Comparison of ENCODE assay signal across 9 cellular contexts in the genomic region with DNA sequence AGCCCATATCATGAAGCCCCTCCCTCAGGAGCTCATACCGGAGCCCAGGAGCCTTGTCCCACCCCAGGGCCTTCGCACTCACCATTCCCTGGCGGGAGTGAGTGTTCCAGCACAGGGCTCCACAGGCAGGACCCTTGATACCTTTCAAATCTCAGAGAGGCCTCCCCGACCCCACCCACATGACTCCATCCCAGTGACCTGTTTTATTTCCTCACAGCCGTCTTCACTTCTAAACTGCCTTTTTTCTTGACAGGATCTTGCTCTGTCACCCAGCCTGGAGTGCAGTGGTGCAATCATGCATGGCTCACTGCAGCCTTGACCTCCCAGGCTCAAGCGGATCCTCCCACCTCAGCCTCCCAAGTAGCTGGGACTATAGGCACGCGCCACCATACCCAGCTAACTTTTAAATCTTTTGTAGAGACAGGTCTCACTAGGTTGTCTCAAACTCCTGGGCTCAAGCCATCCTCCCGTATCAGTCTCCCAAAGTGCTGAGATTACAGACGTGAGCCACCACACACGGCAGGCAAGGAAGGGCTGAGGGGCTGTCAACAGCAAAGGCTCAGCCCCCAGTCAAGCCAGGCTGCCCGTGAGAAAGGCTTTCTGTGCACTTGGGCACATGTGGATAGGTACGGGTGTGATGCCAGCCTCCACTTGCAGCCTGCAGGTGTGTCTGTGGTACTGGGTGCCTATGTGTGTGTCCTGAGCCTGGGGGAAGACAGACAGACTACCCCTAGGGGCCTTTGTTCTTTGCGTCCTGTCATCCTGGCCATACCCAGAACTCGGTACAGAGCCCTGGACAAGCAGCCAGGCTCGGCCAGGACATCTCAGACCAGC. TPM values are rescaled to one million over a fixed set of nuclear protein-coding genes. Genes with fewer than 3 reads are reported as not detected.
A peak's percentile ranks its signal among the peaks of the same experiment; 100 is the strongest.
DNase-seq lines count a peak whose midpoint lies in the region; ATAC-seq, FAIRE-seq and TF ChIP-seq lines count a peak whose summit lies in the region.
"Had no signal": no experiment of that assay in that cellular context is flagged by ENCODE, and none has a peak within 500 bp of the region (broad histone marks: within the 10 kb centered on the region; RNA-seq: fewer than 3 reads in every experiment).

No MANE protein-coding gene starts in this region.

- peaks cover 11% of the 10 kb centered on the region; the same call in 1 of the 2 replicates for H3K27me3 Mint-ChIP-seq in H9 (ENCODE audit: low read depth)
- no peaks in the 10 kb centered on the region for H3K27me3 Mint-ChIP-seq in activated naive CD8-positive, alpha-beta T cell treated with anti-CD3 and anti-CD28 coated beads, Interleukin-2, amount 50 U/mL, for 24 hours

- peak overlapping the region; percentile 25 for H3K4me2 ChIP-seq in BLaER1
- H3K4me2 ChIP-seq in H9 (ENCODE audit: insufficient read depth, insufficient read length, low read length), result no peak overlapping the region
- peak overlapping the region; percentile 84 for H3K4me2 ChIP-seq in keratinocyte (ENCODE audit: control insufficient read depth, extremely low read depth, insufficient read depth, low read depth, low read length)

- dilution Hi-C loops in keratinocyte (cut with MboI; ENCODE audit: extremely low pct_ligation_motif_present, low sequenced_read_pairs), result no loop called here

- H3K9me3 Mint-ChIP-seq in H9, result no peaks in the 10 kb centered on the region
- no peaks in the 10 kb centered on the region for H3K9me3 Mint-ChIP-seq in activated naive CD8-positive, alpha-beta T cell treated with anti-CD3 and anti-CD28 coated beads, Interleukin-2, amount 50 U/mL, for 24 hours

- DNase-seq in H9 (no peak), keratinocyte (ENCODE audit: low read depth, low spot score) (no peak), HEK293T (ENCODE audit: extremely low spot score) (no peak), tibial nerve (ENCODE audit: low spot score in 2 of 2) (no peak), colonic mucosa (no peak)
- DNase-seq in activated naive CD8-positive, alpha-beta T cell treated with anti-CD3 and anti-CD28 coated beads, Interleukin-2, amount 50 U/mL, for 24 hours, result no peak

- no peaks in the 10 kb centered on the region for H3K79me1 ChIP-seq in H9 (ENCODE audit: insufficient read depth, low read depth, low read length, poor library complexity, severe bottlenecking)

- no peak overlapping the region for H3K27ac ChIP-seq in BLaER1
- H3K27ac ChIP-seq in H9 (ENCODE audit: insufficient read length, low read depth, low read length), result no peak overlapping the region
- H3K27ac ChIP-seq in keratinocyte (ENCODE audit: control insufficient read depth, insufficient read depth, low read length), result peak overlapping the region; percentile 86
- H3K27ac ChIP-seq in tibial nerve, result peak overlapping the region in 2 of 4 donors; percentile 83 to 92
- H3K27ac ChIP-seq in colonic mucosa, result no peak overlapping the region

- H3K23ac ChIP-seq in H9 (ENCODE audit: insufficient read length, low read depth, low read length), result no peak overlapping the region

- TF ChIP-seq EP300 in tibial nerve (IDR thresholded peaks at IDR 0.05), result no peak

- no peak overlapping the region for H3T11ph ChIP-seq in H9 (ENCODE audit: low read length)

- POLR2A ChIA-PET in HEK293T (lab: Yijun Ruan, JAX), result interaction anchor here (1.0 to 2.4 kb wide), 6 partner anchors 8 to 213 kb away, joined by 4 to 35 read pairs (median 12); a partner anchor contains a TSS

- H3K36me3 ChIP-seq in BLaER1, result peaks cover 90% of the 10 kb centered on the region
- H3K36me3 ChIP-seq in keratinocyte (ENCODE audit: control insufficient read depth in 2 of 2, extremely low read depth in 1 of 2, insufficient read depth in 2 of 2, low read length in 2 of 2), result peaks cover 33 to 44% of the 10 kb centered on the region in 2 experiments
- peaks cover 3 to 42% (median 30%) of the 10 kb centered on the region in 3 donors for H3K36me3 ChIP-seq in tibial nerve
- peaks cover 34% of the 10 kb centered on the region for H3K36me3 ChIP-seq in colonic mucosa

- no peak for TF ChIP-seq CTCF in H9 (conservative IDR thresholded peaks at IDR 0.05)
- no peak for TF ChIP-seq CTCF in keratinocyte (optimal IDR thresholded peaks at IDR 0.05 in 1 of 3, IDR thresholded peaks at IDR 0.05 in 1 of 3, conservative IDR thresholded peaks at IDR 0.05 in 1 of 3; ENCODE audit: extremely low read depth in 1 of 3, insufficient read depth in 2 of 3, low read length in 3 of 3)
- TF ChIP-seq CTCF in tibial nerve (IDR thresholded peaks at IDR 0.05), result no peak
- TF ChIP-seq CTCF in colonic mucosa (IDR thresholded peaks at IDR 0.05), result no peak

- no peak overlapping the region for H3K9ac ChIP-seq in BLaER1
- no peak overlapping the region for H3K9ac ChIP-seq in H9 (ENCODE audit: extremely low read depth, insufficient read length, low read length)
- H3K9ac ChIP-seq in keratinocyte (ENCODE audit: control insufficient read depth, extremely low read depth, insufficient read depth, low read length), result peak overlapping the region; percentile 48
- no peak overlapping the region for H3K9ac ChIP-seq in colonic mucosa (ENCODE audit: low read depth in 2 of 2, low read length in 2 of 2)

- H3K23me2 ChIP-seq in H9 (ENCODE audit: insufficient read length, low read depth, low read length, poor library complexity, severe bottlenecking), result no peaks in the 10 kb centered on the region

- H3K36me3 Mint-ChIP-seq in H9 (ENCODE audit: insufficient read depth in 1 of 3, low read depth in 3 of 3), result peaks cover 51 to 88% (median 63%) of the 10 kb centered on the region in 3 experiments
- H3K36me3 Mint-ChIP-seq in activated naive CD8-positive, alpha-beta T cell treated with anti-CD3 and anti-CD28 coated beads, Interleukin-2, amount 50 U/mL, for 24 hours (ENCODE audit: low read depth), result peaks cover 36% of the 10 kb centered on the region

- H3K4me1 Mint-ChIP-seq in H9, result peaks cover 32 to 39% of the 10 kb centered on the region in 2 experiments
- peaks cover 26% of the 10 kb centered on the region for H3K4me1 Mint-ChIP-seq in activated naive CD8-positive, alpha-beta T cell treated with anti-CD3 and anti-CD28 coated beads, Interleukin-2, amount 50 U/mL, for 24 hours

- TF ChIP-seq POLR2A in tibial nerve (IDR thresholded peaks at IDR 0.05), result no peak

- no peak overlapping the region for H2BK5ac ChIP-seq in H9 (ENCODE audit: insufficient read length, low read length)

- intact Hi-C loops in colonic mucosa (cut with DNase I), result loop anchor here (2.0 to 10.0 kb wide), 3 partner anchors 65 to 215 kb away; a partner anchor contains a TSS

- peak; percentile 5 for ATAC-seq in activated naive CD8-positive, alpha-beta T cell treated with anti-CD3 and anti-CD28 coated beads, Interleukin-2, amount 50 U/mL, for 24 hours
- no peak for ATAC-seq in GM21423 (IDR thresholded peaks at IDR 0.05; ENCODE audit: unreplicated experiment)

- H4K20me1 ChIP-seq in BLaER1 (peaks cover 73% of the 10 kb centered on the region), H9 (ENCODE audit: control insufficient read depth, insufficient read depth, insufficient read length) (peaks cover 7% of the 10 kb centered on the region), keratinocyte (ENCODE audit: control insufficient read depth, extremely low read depth, insufficient read depth, low read length) (peaks cover 37% of the 10 kb centered on the region)

- no peak overlapping the region for H2BK20ac ChIP-seq in H9 (ENCODE audit: low read depth, low read length, poor library complexity, severe bottlenecking)

- no peak overlapping the region for H4K91ac ChIP-seq in H9 (ENCODE audit: insufficient read length, low read depth, low read length)

- H2BK15ac ChIP-seq in H9 (ENCODE audit: low read depth, low read length), result no peak overlapping the region

- no peak overlapping the region for H3K4ac ChIP-seq in H9 (ENCODE audit: low read depth, low read length)

- H3K27me3 ChIP-seq in BLaER1 (no peaks in the 10 kb centered on the region), H9 (ENCODE audit: insufficient read depth, low read length) (no peaks in the 10 kb centered on the region), keratinocyte (ENCODE audit: control insufficient read depth, extremely low read depth, insufficient read depth, low read length) (no peaks in the 10 kb centered on the region), tibial nerve (no peaks in the 10 kb centered on the region), colonic mucosa (no peaks in the 10 kb centered on the region)
- H3K27me3 ChIP-seq: heart right ventricle had no signal

- no peak overlapping the region for H4K5ac ChIP-seq in H9 (ENCODE audit: insufficient read length, low read depth, low read length)

- no CpG with 5 or more reads among the region's 16 CpGs for WGBS in H9 (ENCODE audit: extremely low coverage, insufficient read length, low lambda C conversion rate)
- 85 to 86% methylated on average over 13 to 15 of the region's 16 CpGs for WGBS in tibial nerve, 2 donors

- CTCF ChIA-PET in HEK293T (lab: Yijun Ruan, JAX), result interaction anchor here (0.8 to 1.6 kb wide), 9 partner anchors 16 to 225 kb away, joined by 3 to 17 read pairs (median 4); no protein-coding TSS in a partner anchor

- H3K4me3 Mint-ChIP-seq in H9, result peak overlapping the region in 1 of 2 experiments; percentile 69; a peak in 1 of 5 replicates
- peak overlapping the region; percentile 25 for H3K4me3 Mint-ChIP-seq in activated naive CD8-positive, alpha-beta T cell treated with anti-CD3 and anti-CD28 coated beads, Interleukin-2, amount 50 U/mL, for 24 hours

- no peak overlapping the region for H3K18ac ChIP-seq in H9 (ENCODE audit: insufficient read length, low read depth, low read length)

- no peak overlapping the region for H2BK120ac ChIP-seq in H9 (ENCODE audit: low read depth, low read length, poor library complexity, severe bottlenecking)

- H2AK5ac ChIP-seq in H9 (ENCODE audit: insufficient read length, low read length), result no peak overlapping the region

- peaks cover 2% of the 10 kb centered on the region for H3K9me1 ChIP-seq in keratinocyte (ENCODE audit: control insufficient read depth, extremely low read depth, insufficient read depth, low read length)

- no peak overlapping the region for H3K56ac ChIP-seq in H9 (ENCODE audit: insufficient read length, low read depth, low read length)

- FAIRE-seq in keratinocyte (lab: Jason Lieb, UNC), result peak; percentile 75

- H2AFZ ChIP-seq in H9 (ENCODE audit: low read length) (no peak overlapping the region), keratinocyte (ENCODE audit: control insufficient read depth, low read length) (no peak overlapping the region)

- no peak overlapping the region for H2BK12ac ChIP-seq in H9 (ENCODE audit: insufficient read length, low read depth, low read length)

- peak overlapping the region; percentile 82 to 97 (median 94) for H3K27ac Mint-ChIP-seq in H9
- peak overlapping the region; percentile 70 for H3K27ac Mint-ChIP-seq in activated naive CD8-positive, alpha-beta T cell treated with anti-CD3 and anti-CD28 coated beads, Interleukin-2, amount 50 U/mL, for 24 hours

- H3K79me2 ChIP-seq in H9 (ENCODE audit: insufficient read depth, low read length) (no peaks in the 10 kb centered on the region), keratinocyte (ENCODE audit: control insufficient read depth, insufficient read depth, low read length) (peaks cover 21% of the 10 kb centered on the region)

- no peak overlapping the region for H3K14ac ChIP-seq in H9 (ENCODE audit: insufficient read depth, low read length)

- H3K4me1 ChIP-seq in BLaER1, result peaks cover 67% of the 10 kb centered on the region
- peaks cover 2% of the 10 kb centered on the region; the same call in 1 of the 2 replicates for H3K4me1 ChIP-seq in H9 (ENCODE audit: insufficient read depth, low read length)
- H3K4me1 ChIP-seq in keratinocyte (ENCODE audit: control insufficient read depth, extremely low read depth, insufficient read depth, low read length), result peaks cover 65% of the 10 kb centered on the region
- H3K4me1 ChIP-seq in tibial nerve, result peaks cover 0 to 57% (median 7%) of the 10 kb centered on the region in 4 donors
- peaks cover 4% of the 10 kb centered on the region for H3K4me1 ChIP-seq in colonic mucosa

- H3K4me3 ChIP-seq in BLaER1 (no peak overlapping the region), keratinocyte (ENCODE audit: control insufficient read depth in 2 of 3, extremely low read depth in 1 of 3, insufficient read depth in 2 of 3, low read depth in 1 of 3, low read length in 3 of 3) (no peak overlapping the region), tibial nerve (no peak overlapping the region), colonic mucosa (no peak overlapping the region)

- no peak overlapping the region for H4K8ac ChIP-seq in H9 (replicated peaks; ENCODE audit: insufficient read length, low read depth, low read length)

- H3K9me3 ChIP-seq in BLaER1, result no peaks in the 10 kb centered on the region
- H3K9me3 ChIP-seq in H9 (ENCODE audit: control insufficient read depth, low read depth, low read length), result no peaks in the 10 kb centered on the region
- H3K9me3 ChIP-seq in keratinocyte (ENCODE audit: control insufficient read depth, low read depth, low read length), result no peaks in the 10 kb centered on the region
- H3K9me3 ChIP-seq in tibial nerve, result no peaks in the 10 kb centered on the region
- no peaks in the 10 kb centered on the region for H3K9me3 ChIP-seq in colonic mucosa
- H3K9me3 ChIP-seq: heart right ventricle had no signal

RNA-seq across cellular contexts. Expression of a gene that starts 9.3 kb away (rescaled TPM):
- 2,830 and 2,855 TPM in 2 replicates for total RNA-seq in H9 (2021)
- polyA plus RNA-seq in keratinocyte, result 2,424 to 2,611 TPM (median 2,538 TPM) in 3 replicates
- 2,618 TPM for polyA plus RNA-seq in keratinocyte (2011; ENCODE audit: low read depth)
- polyA plus RNA-seq in keratinocyte (2011; cell fraction: cytosol; rRNA removed), result 2,037 and 2,979 TPM in 2 replicates
- 1,267 and 1,276 TPM in 2 replicates for polyA plus RNA-seq in keratinocyte (2011; cell fraction: nucleus; rRNA removed)
- polyA plus RNA-seq in keratinocyte (2012; ENCODE audit: low replicate concordance), result 2,146 and 2,726 TPM in 2 replicates
- 1,617 to 1,755 TPM (median 1,669 TPM) in 3 replicates for polyA minus RNA-seq in keratinocyte
- 2,002 TPM for polyA minus RNA-seq in keratinocyte (2011; cell fraction: cytosol; rRNA and poly(A)+ RNA removed)
- polyA minus RNA-seq in keratinocyte (2011; cell fraction: nucleus; rRNA and poly(A)+ RNA removed), result 534 and 588 TPM in 2 replicates
- total RNA-seq in tibial nerve, result 1,000 to 10,000 TPM; 1,869 to 2,331 (median 1,970) TPM
- total RNA-seq in colonic mucosa, result 1,000 to 10,000 TPM; 1,796 to 1,829 TPM

RNA-seq across cellular contexts. Expression of a gene that starts 39.7 kb away (rescaled TPM):
- total RNA-seq in H9 (2021), result 13.2 and 14.3 TPM in 2 replicates
- polyA plus RNA-seq in keratinocyte, result 0.63 to 1.4 TPM (median 0.76 TPM) in 3 replicates
- 0.67 TPM for polyA plus RNA-seq in keratinocyte (2011; ENCODE audit: low read depth)
- 1.2 and 2.7 TPM in 2 replicates for polyA plus RNA-seq in keratinocyte (2011; cell fraction: cytosol; rRNA removed)
- 1.5 and 2.7 TPM in 2 replicates for polyA plus RNA-seq in keratinocyte (2011; cell fraction: nucleus; rRNA removed)
- polyA plus RNA-seq in keratinocyte (2012; ENCODE audit: low replicate concordance), result 0.78 and 2.2 TPM in 2 replicates
- polyA minus RNA-seq in keratinocyte, result 0.54 to 1.9 TPM (median 0.56 TPM) in 3 replicates
- polyA minus RNA-seq in keratinocyte (2011; cell fraction: cytosol; rRNA and poly(A)+ RNA removed), result 1.5 TPM
- polyA minus RNA-seq in keratinocyte (2011; cell fraction: nucleus; rRNA and poly(A)+ RNA removed), result 0.62 and 1.3 TPM in 2 replicates
- 10 to 100 TPM; 21.1 to 32.8 (median 25.5) TPM for total RNA-seq in tibial nerve
- total RNA-seq in colonic mucosa, result 1 to 10 TPM; 1.8 to 4.3 TPM
